ENCODE assay signal across 8 cellular contexts in the genomic region with DNA sequence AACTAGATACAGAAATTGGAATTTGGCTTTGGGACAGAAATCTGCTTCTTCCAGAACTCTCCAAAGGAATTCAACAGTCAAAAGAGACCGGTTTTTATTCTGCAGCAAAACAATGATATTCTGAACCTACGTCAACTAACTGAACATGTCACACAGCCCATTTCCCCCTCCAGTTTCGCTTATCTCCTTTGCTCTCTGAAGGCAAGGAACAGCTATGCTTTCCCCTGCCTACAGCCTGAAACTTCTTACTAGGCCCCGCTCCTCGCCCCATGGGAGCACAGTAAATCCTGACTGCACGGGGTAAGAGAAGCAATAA. TPM values are rescaled to one million over a fixed set of nuclear protein-coding genes. Genes with fewer than 3 reads are reported as not detected.
DNase-seq lines count a peak whose midpoint lies in the region; ATAC-seq and TF ChIP-seq lines count a peak whose summit lies in the region.

No MANE protein-coding gene starts in this region.

- TF ChIP-seq CTCF in HFF-Myc (IDR thresholded peaks at IDR 0.05; ENCODE audit: low read depth, low read length, missing control alignments) (no peak), omental fat pad (IDR thresholded peaks at IDR 0.05) (no peak)

- ATAC-seq in GM18511 (IDR thresholded peaks at IDR 0.05; ENCODE audit: unreplicated experiment), result peak; percentile 39
- ATAC-seq in omental fat pad (ENCODE audit: low FRiP score), result peak; percentile 11

- H3K36me3 ChIP-seq in NT2/D1 (ENCODE audit: insufficient read depth, insufficient read length, low read length), result peaks cover 22% of the 10 kb centered on the region
- peaks cover 6% of the 10 kb centered on the region for H3K36me3 ChIP-seq in effector memory CD4-positive, alpha-beta T cell (ENCODE audit: control insufficient read depth, insufficient read depth, low read length)

- H3K9me3 ChIP-seq in NT2/D1 (ENCODE audit: insufficient read depth, low read length), result no peaks in the 10 kb centered on the region
- H3K9me3 ChIP-seq in effector memory CD4-positive, alpha-beta T cell (ENCODE audit: control insufficient read depth, low read length), result no peaks in the 10 kb centered on the region

- in situ Hi-C loops in KBM-7 (cut with MboI; ENCODE audit: low pct_unique_long_range_greater_than_20kb, low sequenced_read_pairs), result no loop called here

- no peaks in the 10 kb centered on the region for H3K27me3 ChIP-seq in NT2/D1 (ENCODE audit: insufficient read depth, insufficient read length)
- no peaks in the 10 kb centered on the region for H3K27me3 ChIP-seq in effector memory CD4-positive, alpha-beta T cell (replicated peaks; ENCODE audit: control insufficient read depth, insufficient read depth, low read length, poor library complexity, severe bottlenecking)

- peak overlapping the region; percentile 78 for H3K4me3 ChIP-seq in HFF-Myc (replicated peaks; ENCODE audit: low read depth, low read length)
- H3K4me3 ChIP-seq in NT2/D1 (ENCODE audit: insufficient read length, low read depth), result peak overlapping the region; percentile 73
- H3K4me3 ChIP-seq in effector memory CD4-positive, alpha-beta T cell (ENCODE audit: insufficient read depth, low read depth, low read length, poor library complexity, severe bottlenecking), result peak overlapping the region; percentile 84

- no peaks in the 10 kb centered on the region for H3K4me1 ChIP-seq in NT2/D1 (ENCODE audit: insufficient read depth, insufficient read length)
- H3K4me1 ChIP-seq in effector memory CD4-positive, alpha-beta T cell (ENCODE audit: control insufficient read depth, insufficient read depth, low read length, poor library complexity, severe bottlenecking), result peaks cover 13% of the 10 kb centered on the region

- no peak for DNase-seq in HFF-Myc (ENCODE audit: extremely low read depth, low read depth)
- DNase-seq in NT2/D1 (ENCODE audit: low read depth, low spot score), result no peak
- DNase-seq in effector memory CD4-positive, alpha-beta T cell, result no peak
- no peak for DNase-seq in omental fat pad (ENCODE audit: low spot score)
- no peak for DNase-seq in KBM-7
- DNase-seq in kidney tubule cell (ENCODE audit: low spot score), result no peak
- no peak for DNase-seq in DMS53 (lab: John Stamatoyannopoulos, UW)

- peak overlapping the region; percentile 44 for H3K9ac ChIP-seq in NT2/D1 (ENCODE audit: insufficient read length, low read depth)

- peak overlapping the region; percentile 86 for H3K27ac ChIP-seq in effector memory CD4-positive, alpha-beta T cell (ENCODE audit: insufficient read depth, low read length, poor library complexity, severe bottlenecking)

RNA-seq across cellular contexts. Expression of a gene that starts 0.5 kb away (rescaled TPM):
- total RNA-seq in omental fat pad, result 10 to 100 TPM; 54.0 to 85.3 (median 61.6) TPM

RNA-seq across cellular contexts. Expression of a gene that starts 0.6 kb away (rescaled TPM):
- 1 to 10 TPM; 3.0 to 9.5 (median 6.1) TPM for total RNA-seq in omental fat pad
